ENCODE assay signal across 1 cellular context in genomic region chr2:210686401-210686800, GRCh38.
TF ChIP-seq lines count a peak whose summit lies in the region.

No MANE protein-coding gene starts in this region.

TF ChIP-seq in HepG2, 621 proteins besides CTCF, POLR2A, EP300 and RAD21 (continued from another document and continues in another):
- no peak for TF ChIP-seq PCBP1 (IDR thresholded peaks at IDR 0.05; ENCODE audit: borderline replicate concordance, low read depth, low read length)
- TF ChIP-seq AHR (CRISPR knock-in tag; IDR thresholded peaks at IDR 0.05) = no peak
- no peak for TF ChIP-seq PRDM4 (CRISPR knock-in tag; IDR thresholded peaks at IDR 0.05; ENCODE audit: borderline replicate concordance)
- no peak for TF ChIP-seq GTF3A (CRISPR knock-in tag; conservative IDR thresholded peaks at IDR 0.05)
- no peak for TF ChIP-seq HNF1A (IDR thresholded peaks at IDR 0.05; ENCODE audit: low read depth)
- TF ChIP-seq HNF1A (CRISPR knock-in tag; IDR thresholded peaks at IDR 0.05; ENCODE audit: borderline replicate concordance) = no peak
- peak; percentile 14; the same call in 1 of the 2 replicates for TF ChIP-seq SOX5 (CRISPR knock-in tag; IDR thresholded peaks at IDR 0.05; ENCODE audit: borderline replicate concordance)
- TF ChIP-seq ZNF800 (CRISPR knock-in tag; IDR thresholded peaks at IDR 0.05) = no peak
- no peak for TF ChIP-seq ZNF572 (CRISPR knock-in tag; IDR thresholded peaks at IDR 0.05)
- no peak for TF ChIP-seq ZNF724P (CRISPR knock-in tag; IDR thresholded peaks at IDR 0.05; ENCODE audit: borderline replicate concordance)
- no peak for TF ChIP-seq ZFP90 (CRISPR knock-in tag; IDR thresholded peaks at IDR 0.05; ENCODE audit: borderline replicate concordance)
- no peak for TF ChIP-seq TBL1XR1 (IDR thresholded peaks at IDR 0.05; ENCODE audit: borderline replicate concordance, low read length, partially characterized antibody)
- TF ChIP-seq ZNF543 (CRISPR knock-in tag; IDR thresholded peaks at IDR 0.05) = no peak
- no peak for TF ChIP-seq STAG1 (CRISPR knock-in tag; IDR thresholded peaks at IDR 0.05)
- no peak for TF ChIP-seq ARID2 (CRISPR knock-in tag; IDR thresholded peaks at IDR 0.05; ENCODE audit: borderline replicate concordance)
- no peak for TF ChIP-seq PBX3 (CRISPR knock-in tag; IDR thresholded peaks at IDR 0.05; ENCODE audit: borderline replicate concordance)
- no peak for TF ChIP-seq MIER2 (CRISPR knock-in tag; IDR thresholded peaks at IDR 0.05)
- no peak for TF ChIP-seq ZNF12 (CRISPR knock-in tag; IDR thresholded peaks at IDR 0.05)
- no peak for TF ChIP-seq FOXA1 (IDR thresholded peaks at IDR 0.05)
- TF ChIP-seq FOXA1 (CRISPR knock-in tag; IDR thresholded peaks at IDR 0.05) = peak; percentile 87
- TF ChIP-seq PRPF4 (IDR thresholded peaks at IDR 0.05; ENCODE audit: low read depth, low read length, poor library complexity, severe bottlenecking) = no peak
- TF ChIP-seq KAT8 (CRISPR knock-in tag; IDR thresholded peaks at IDR 0.05) = no peak
- TF ChIP-seq HMGXB4 (CRISPR knock-in tag; IDR thresholded peaks at IDR 0.05; ENCODE audit: borderline replicate concordance in 1 of 2, low read depth in 1 of 2) = no peak
- TF ChIP-seq ZNF556 (CRISPR knock-in tag; IDR thresholded peaks at IDR 0.05; ENCODE audit: borderline replicate concordance) = no peak
- TF ChIP-seq THRA (CRISPR knock-in tag; IDR thresholded peaks at IDR 0.05; ENCODE audit: borderline replicate concordance) = peak; percentile 83; the same call in 1 of the 2 replicates
- TF ChIP-seq ZNF749 (CRISPR knock-in tag; IDR thresholded peaks at IDR 0.05; ENCODE audit: borderline replicate concordance) = no peak
- TF ChIP-seq KLF13 (CRISPR knock-in tag; IDR thresholded peaks at IDR 0.05) = no peak
- no peak for TF ChIP-seq ZNF3 (CRISPR knock-in tag; IDR thresholded peaks at IDR 0.05)
- TF ChIP-seq SETDB1 (CRISPR knock-in tag; IDR thresholded peaks at IDR 0.05; ENCODE audit: borderline replicate concordance) = no peak
- no peak for TF ChIP-seq THAP7 (CRISPR knock-in tag; IDR thresholded peaks at IDR 0.05)
- TF ChIP-seq HMGXB3 (CRISPR knock-in tag; IDR thresholded peaks at IDR 0.05; ENCODE audit: borderline replicate concordance) = no peak
- TF ChIP-seq SOX13 (IDR thresholded peaks at IDR 0.05) = no peak
- peak in 1 of 2 experiments; percentile 22; a peak in 1 of 4 replicates for TF ChIP-seq SOX13 (CRISPR knock-in tag; conservative IDR thresholded peaks at IDR 0.05 in 1 of 2, IDR thresholded peaks at IDR 0.05 in 1 of 2)
- no peak for TF ChIP-seq ZNF253 (CRISPR knock-in tag; IDR thresholded peaks at IDR 0.05; ENCODE audit: borderline replicate concordance)
- no peak for TF ChIP-seq AKAP8 (CRISPR knock-in tag; IDR thresholded peaks at IDR 0.05)
- no peak for TF ChIP-seq MTERF4 (CRISPR knock-in tag; IDR thresholded peaks at IDR 0.05)
- no peak for TF ChIP-seq ZBTB46 (CRISPR knock-in tag; IDR thresholded peaks at IDR 0.05; ENCODE audit: borderline replicate concordance)
- TF ChIP-seq ZNF546 (CRISPR knock-in tag; conservative IDR thresholded peaks at IDR 0.05) = no peak
- TF ChIP-seq ZKSCAN5 (CRISPR knock-in tag; IDR thresholded peaks at IDR 0.05) = 0 out of 2 replicates have a peak, but pooled peaks have one; percentile 30
